Comparison of ENCODE assay signal across 23 cellular contexts in the genomic region with DNA sequence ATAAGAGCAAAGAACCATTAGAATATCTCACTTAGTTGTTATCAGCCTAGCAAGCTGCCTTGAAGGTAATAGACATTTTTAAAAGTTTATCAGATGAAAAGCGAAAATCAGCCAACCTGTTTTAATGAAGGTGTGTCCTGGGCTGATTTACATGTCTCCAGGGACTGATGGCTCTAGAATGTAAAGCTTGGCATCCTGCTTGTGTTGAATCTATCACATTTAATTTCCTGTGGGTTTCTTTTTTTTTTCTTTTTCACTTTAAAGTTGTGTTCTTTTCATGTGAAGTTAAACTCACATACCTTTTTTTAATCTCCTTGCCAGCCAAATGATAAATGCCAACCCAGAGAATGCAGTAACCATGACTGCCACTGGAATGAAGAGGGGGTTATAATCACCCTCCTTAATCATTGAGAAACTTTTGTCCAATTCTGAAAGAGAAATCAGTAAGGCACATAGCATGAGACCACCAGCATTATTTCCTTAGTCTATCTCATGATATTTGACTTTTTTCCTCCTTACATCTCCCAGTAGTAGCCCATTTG. TPM values are rescaled to one million over a fixed set of nuclear protein-coding genes. Genes with fewer than 3 reads are reported as not detected.
DNase-seq lines count a peak whose midpoint lies in the region; ATAC-seq and TF ChIP-seq lines count a peak whose summit lies in the region.
"Had no signal": no experiment of that assay in that cellular context is flagged by ENCODE, and none has a peak within 500 bp of the region (broad histone marks: within the 10 kb centered on the region; RNA-seq: fewer than 3 reads in every experiment).

No MANE protein-coding gene starts in this region.

- no peaks in the 10 kb centered on the region for H3K27me3 ChIP-seq in CD8-positive, alpha-beta memory T cell (ENCODE audit: insufficient read depth, low read length, poor library complexity, severe bottlenecking)
- H3K27me3 ChIP-seq in foreskin keratinocyte = peaks cover 7% of the 10 kb centered on the region
- H3K27me3 ChIP-seq: SJCRH30, suprapubic skin had no signal

- DNase-seq in CD14-positive monocyte (ENCODE audit: low spot score) (no peak), immature natural killer cell (no peak), erythroblast (lab: John Stamatoyannopoulos, UW) (no peak), foreskin keratinocyte (no peak), EL (no peak)
- peak in 2 of 5 donors; percentile 34 to 77 for DNase-seq in CD8-positive, alpha-beta memory T cell
- no peak for DNase-seq in activated CD4-positive, alpha-beta memory T cell treated with anti-CD3 and anti-CD28 coated beads, Interleukin-2, amount 10 ng/mL, durations not matched to agents 7 days and 5 days
- DNase-seq: activated CD4-positive, alpha-beta T cell treated with anti-CD3 and anti-CD28 coated beads for 4 hours; activated effector memory CD4-positive, alpha-beta T cell treated with Interleukin-2 at 50 U/mL for 16 hours; foreskin fibroblast; GF-D8; Kasumi-1; kidney glomerular epithelial cell; mesenchymal stem cell; NCI-H1417; NCI-H526; PC-3; SJCRH30; stimulated activated CD4-positive, alpha-beta T cell treated with anti-CD3 and anti-CD28 coated beads, Interleukin-4, amount 100 ng/mL, for 1 hour; T1000 had no signal

- no peak for ATAC-seq in foreskin keratinocyte
- ATAC-seq: PC-3 had no signal

- no peak overlapping the region for H3K27ac ChIP-seq in CD8-positive, alpha-beta memory T cell (ENCODE audit: low read depth, low read length)
- H3K27ac ChIP-seq in foreskin keratinocyte = no peak overlapping the region
- H3K27ac ChIP-seq: prostate gland, SJCRH30, suprapubic skin had no signal

- no peaks in the 10 kb centered on the region for H3K27me3 Mint-ChIP-seq in CD14-positive monocyte (ENCODE audit: low read depth in 3 of 3)
- H3K27me3 Mint-ChIP-seq in CD8-positive, alpha-beta memory T cell = peaks cover 0 to 7% of the 10 kb centered on the region in 2 donors
- H3K27me3 Mint-ChIP-seq in activated CD4-positive, alpha-beta memory T cell treated with anti-CD3 and anti-CD28 coated beads, Interleukin-2, amount 10 ng/mL, durations not matched to agents 7 days and 5 days = no peaks in the 10 kb centered on the region
- no peaks in the 10 kb centered on the region for H3K27me3 Mint-ChIP-seq in immature natural killer cell (ENCODE audit: low read depth in 3 of 3)

- H3K4me1 ChIP-seq in CD8-positive, alpha-beta memory T cell (ENCODE audit: insufficient read depth, low read length) = peaks cover 100% of the 10 kb centered on the region
- no peaks in the 10 kb centered on the region for H3K4me1 ChIP-seq in foreskin keratinocyte
- H3K4me1 ChIP-seq: prostate gland, SJCRH30, suprapubic skin had no signal

- no peak overlapping the region for H3K4me3 Mint-ChIP-seq in CD14-positive monocyte
- H3K4me3 Mint-ChIP-seq in CD8-positive, alpha-beta memory T cell = peak overlapping the region; percentile 20 to 74 (median 69)
- no peak overlapping the region for H3K4me3 Mint-ChIP-seq in activated CD4-positive, alpha-beta memory T cell treated with anti-CD3 and anti-CD28 coated beads, Interleukin-2, amount 10 ng/mL, durations not matched to agents 7 days and 5 days
- peak overlapping the region; percentile 49 to 67 (median 60) for H3K4me3 Mint-ChIP-seq in immature natural killer cell

- intact Hi-C loops in CD14-positive monocyte (cut with micrococcal nuclease) = no loop called here

- H3K9me3 Mint-ChIP-seq in CD14-positive monocyte (no peaks in the 10 kb centered on the region), immature natural killer cell (no peaks in the 10 kb centered on the region)
- H3K9me3 Mint-ChIP-seq in CD8-positive, alpha-beta memory T cell = no peaks in the 10 kb centered on the region
- H3K9me3 Mint-ChIP-seq in activated CD4-positive, alpha-beta memory T cell treated with anti-CD3 and anti-CD28 coated beads, Interleukin-2, amount 10 ng/mL, durations not matched to agents 7 days and 5 days = no peaks in the 10 kb centered on the region

- POLR2A ChIA-PET in CD8-positive, alpha-beta memory T cell (lab: Charles Lee) = no interaction called here
- POLR2A ChIA-PET in activated CD4-positive, alpha-beta memory T cell treated with anti-CD3 and anti-CD28 coated beads, Interleukin-2, amount 10 ng/mL, durations not matched to agents 7 days and 5 days (lab: Charles Lee) = interaction anchor here (0.7 to 4.1 kb wide), 7 partner anchors 9 to 115 kb away, joined by 3 to 33 read pairs (median 7); a partner anchor contains a TSS

- peaks cover 38% of the 10 kb centered on the region for H3K36me3 ChIP-seq in CD8-positive, alpha-beta memory T cell (ENCODE audit: insufficient read depth, low read length)
- H3K36me3 ChIP-seq: prostate gland, SJCRH30, suprapubic skin had no signal

- TF ChIP-seq POLR2A in erythroblast (IDR thresholded peaks at IDR 0.05; ENCODE audit: low read length) = no peak

- H3K4me1 Mint-ChIP-seq in CD14-positive monocyte (peaks cover 93% of the 10 kb centered on the region), immature natural killer cell (peaks cover 62 to 87% of the 10 kb centered on the region in 2 donors)
- H3K4me1 Mint-ChIP-seq in CD8-positive, alpha-beta memory T cell = peaks cover 92 to 98% (median 96%) of the 10 kb centered on the region in 3 donors
- peaks cover 96% of the 10 kb centered on the region for H3K4me1 Mint-ChIP-seq in activated CD4-positive, alpha-beta memory T cell treated with anti-CD3 and anti-CD28 coated beads, Interleukin-2, amount 10 ng/mL, durations not matched to agents 7 days and 5 days

- TF ChIP-seq CTCF in CD14-positive monocyte (IDR thresholded peaks at IDR 0.05) (no peak), foreskin keratinocyte (conservative IDR thresholded peaks at IDR 0.05) (no peak)

- H3K4me3 ChIP-seq in CD8-positive, alpha-beta memory T cell (ENCODE audit: low read length) = peak overlapping the region; percentile 17
- H3K4me3 ChIP-seq: prostate gland, SJCRH30, suprapubic skin had no signal

- peak overlapping the region in 5 of 7 donors; percentile 6 to 85 (median 53) for H3K27ac Mint-ChIP-seq in CD14-positive monocyte
- H3K27ac Mint-ChIP-seq in CD8-positive, alpha-beta memory T cell = peak overlapping the region; percentile 26 to 92 (median 76)
- peak overlapping the region; percentile 49 for H3K27ac Mint-ChIP-seq in activated CD4-positive, alpha-beta memory T cell treated with anti-CD3 and anti-CD28 coated beads, Interleukin-2, amount 10 ng/mL, durations not matched to agents 7 days and 5 days
- H3K27ac Mint-ChIP-seq in immature natural killer cell = peak overlapping the region; percentile 39 to 86 (median 69)

- H3K9me3 ChIP-seq in CD8-positive, alpha-beta memory T cell (ENCODE audit: low read length) = no peaks in the 10 kb centered on the region
- H3K9me3 ChIP-seq: prostate gland, SJCRH30, suprapubic skin had no signal

- CTCF ChIA-PET in CD8-positive, alpha-beta memory T cell (lab: Charles Lee) = interaction anchor here (0.8 to 2.8 kb wide), 4 partner anchors 8 to 115 kb away, joined by 3 to 15 read pairs (median 5); a partner anchor contains a TSS
- CTCF ChIA-PET in activated CD4-positive, alpha-beta memory T cell treated with anti-CD3 and anti-CD28 coated beads, Interleukin-2, amount 10 ng/mL, durations not matched to agents 7 days and 5 days (lab: Charles Lee) = interaction anchor here (1.3 to 5.0 kb wide), 5 partner anchors 8 to 115 kb away, joined by 4 to 30 read pairs (median 15); a partner anchor contains a TSS

- peaks cover 74 to 90% of the 10 kb centered on the region in 2 donors for H3K36me3 Mint-ChIP-seq in CD14-positive monocyte
- peaks cover 26 to 66% (median 45%) of the 10 kb centered on the region in 3 donors for H3K36me3 Mint-ChIP-seq in CD8-positive, alpha-beta memory T cell
- H3K36me3 Mint-ChIP-seq in activated CD4-positive, alpha-beta memory T cell treated with anti-CD3 and anti-CD28 coated beads, Interleukin-2, amount 10 ng/mL, durations not matched to agents 7 days and 5 days (ENCODE audit: low read depth) = peaks cover 95% of the 10 kb centered on the region
- peaks cover 42 to 78% (median 47%) of the 10 kb centered on the region in 3 donors for H3K36me3 Mint-ChIP-seq in immature natural killer cell

RNA-seq across cellular contexts. Expression of a gene that starts 10.1 kb away (rescaled TPM):
- 1,000 to 10,000 TPM; 1,118 to 1,885 TPM for polyA plus RNA-seq in CD14-positive monocyte
- 10 to 100 TPM; 48.2 to 48.5 TPM for total RNA-seq in CD8-positive, alpha-beta memory T cell
- polyA plus RNA-seq in CD8-positive, alpha-beta memory T cell = 871 TPM
- 100 to 1,000 TPM; 297 to 316 TPM for total RNA-seq in activated CD4-positive, alpha-beta memory T cell treated with anti-CD3 and anti-CD28 coated beads, Interleukin-2, amount 10 ng/mL, durations not matched to agents 7 days and 5 days
- polyA plus RNA-seq in immature natural killer cell = 1,000 to 10,000 TPM; 1,217 to 1,884 (median 1,329) TPM
- total RNA-seq in foreskin keratinocyte = not detected in 2 replicates
- 0.03 TPM in 1 of 2 replicates, not detected in the other for polyA plus RNA-seq in foreskin keratinocyte
- total RNA-seq: SJCRH30 had no signal
- polyA plus RNA-seq: neural cell had no signal

RNA-seq across cellular contexts. Expression of a gene that starts 32.5 kb away (rescaled TPM):
- polyA plus RNA-seq in CD14-positive monocyte (not detected), immature natural killer cell (not detected), foreskin keratinocyte (not detected in 2 replicates)
- not detected for total RNA-seq in CD8-positive, alpha-beta memory T cell
- 0.06 TPM for polyA plus RNA-seq in CD8-positive, alpha-beta memory T cell
- not detected for total RNA-seq in activated CD4-positive, alpha-beta memory T cell treated with anti-CD3 and anti-CD28 coated beads, Interleukin-2, amount 10 ng/mL, durations not matched to agents 7 days and 5 days
- not detected in 2 replicates for total RNA-seq in foreskin keratinocyte
- total RNA-seq: PC-3, SJCRH30 had no signal
- polyA plus RNA-seq: neural cell had no signal

Comparison
In these comparisons a context has a peak if more than half of its experiments do, and no peak if none do; other contexts are left out.
1. H3K4me3 Mint-ChIP-seq: peak in CD8-positive, alpha-beta memory T cell (7 of 7) and immature natural killer cell (5 of 5); none in CD14-positive monocyte (0 of 2) and activated CD4-positive, alpha-beta memory T cell treated with anti-CD3 and anti-CD28 coated beads, Interleukin-2, amount 10 ng/mL, durations not matched to agents 7 days and 5 days (single experiment).
2. RNA of a gene that starts 10.1 kb away (polyA plus RNA-seq): 1,118 to 1,885 TPM in CD14-positive monocyte, 1,217 to 1,884 TPM in immature natural killer cell and 871 TPM in CD8-positive, alpha-beta memory T cell (single experiment); 0.03 TPM in foreskin keratinocyte; every median in the first group is over 100 times any median in the second.
3. Peak in every context shown above with its lines, with median percentiles within 50 percentile points of each other: H3K27ac Mint-ChIP-seq.